Comparison of ENCODE assay signal across 23 cellular contexts in the genomic region with DNA sequence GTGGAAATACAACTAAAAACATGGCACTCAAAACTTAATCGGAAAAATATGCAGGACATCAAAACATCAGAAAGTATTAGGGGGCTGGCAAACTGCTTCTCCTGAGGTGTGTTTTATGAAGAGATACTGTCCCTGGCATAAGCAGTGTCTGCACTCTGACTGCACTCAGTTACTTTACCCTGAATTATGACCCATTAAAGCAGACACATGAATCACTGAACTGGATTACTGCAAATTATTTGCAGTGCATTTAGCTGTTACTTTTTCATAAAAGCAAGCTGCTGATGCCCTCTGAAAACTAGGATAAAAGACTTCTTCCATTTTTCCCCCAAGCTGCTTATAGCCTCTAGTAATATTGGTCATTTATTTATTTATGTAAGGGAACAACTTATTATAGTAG.
"Had no signal": no experiment of that assay in that cellular context is flagged by ENCODE, and none has a peak within 500 bp of the region (broad histone marks: within the 10 kb centered on the region; RNA-seq: fewer than 3 reads in every experiment).

No MANE protein-coding gene starts in this region.

- H3K27ac Mint-ChIP-seq: activated CD4-positive, alpha-beta T cell treated with anti-CD3 and anti-CD28 coated beads for 36 hours; activated naive CD8-positive, alpha-beta T cell treated with anti-CD3 and anti-CD28 coated beads for 36 hours; activated T-cell treated with anti-CD3 and anti-CD28 coated beads, Interleukin-2, amount 50 U/mL, for 24 hours; activated T-helper 17 cell treated with anti-CD3 and anti-CD28 coated beads, Interleukin-2, amount 50 U/mL, for 72 hours; immature natural killer cell; naive thymus-derived CD4-positive, alpha-beta T cell; stimulated activated naive B cell treated with anti-CD40 and anti-IgM and Interleukin-4, amounts not matched to agents 10 μg/mL and 1 μg/mL and 100 μg/mL, for 72 hours; WTC11 had no signal

- H3K27ac ChIP-seq: esophagus muscularis mucosa, hepatocyte, left ventricle myocardium inferior, sigmoid colon, transverse colon had no signal

- ATAC-seq: activated CD4-positive, alpha-beta T cell treated with anti-CD3 and anti-CD28 coated beads for 36 hours; activated T-helper 17 cell treated with anti-CD3 and anti-CD28 coated beads, Interleukin-2, amount 50 U/mL, for 72 hours; naive thymus-derived CD4-positive, alpha-beta T cell; stimulated activated naive B cell treated with anti-CD40 and anti-IgM and Interleukin-4, amounts not matched to agents 10 μg/mL and 1 μg/mL and 100 μg/mL, for 72 hours; WTC11 had no signal

- DNase-seq: activated CD4-positive, alpha-beta T cell treated with anti-CD3 and anti-CD28 coated beads for 36 hours; activated CD4-positive, alpha-beta T cell treated with anti-CD3 and anti-CD28 coated beads, Interleukin-2, amount 50 U/mL, for 4 hours; activated CD8-positive, alpha-beta memory T cell treated with anti-CD3 and anti-CD28 coated beads for 24 hours; activated CD8-positive, alpha-beta memory T cell treated with anti-CD3 and anti-CD28 coated beads, Interleukin-2, amount 50 U/mL, for 4 hours; activated naive CD4-positive, alpha-beta T cell; activated naive CD8-positive, alpha-beta T cell treated with anti-CD3 and anti-CD28 coated beads for 36 hours; activated T-cell treated with anti-CD3 and anti-CD28 coated beads, Interleukin-2, amount 50 U/mL, for 24 hours; central memory CD4-positive, alpha-beta T cell; dermis blood vessel endothelial cell; effector CD8-positive, alpha-beta T cell; glutamatergic neuron; immature natural killer cell; kidney glomerular epithelial cell; left ventricle myocardium inferior; naive thymus-derived CD4-positive, alpha-beta T cell; sigmoid colon; stimulated activated CD4-positive, alpha-beta T cell treated with anti-CD3 and anti-CD28 coated beads, Interleukin-15, amount 100 ng/mL, for 24 hours; stimulated activated naive B cell treated with anti-CD40 and anti-IgM and Interleukin-4, amounts not matched to agents 10 μg/mL and 1 μg/mL and 100 μg/mL, for 72 hours; transverse colon had no signal

- H3K9me3 Mint-ChIP-seq: activated naive CD8-positive, alpha-beta T cell treated with anti-CD3 and anti-CD28 coated beads for 36 hours; activated T-cell treated with anti-CD3 and anti-CD28 coated beads, Interleukin-2, amount 50 U/mL, for 24 hours; activated T-helper 17 cell treated with anti-CD3 and anti-CD28 coated beads, Interleukin-2, amount 50 U/mL, for 72 hours; immature natural killer cell; stimulated activated naive B cell treated with anti-CD40 and anti-IgM and Interleukin-4, amounts not matched to agents 10 μg/mL and 1 μg/mL and 100 μg/mL, for 72 hours; WTC11 had no signal

- H3K4me1 Mint-ChIP-seq: activated CD4-positive, alpha-beta T cell treated with anti-CD3 and anti-CD28 coated beads for 36 hours; activated naive CD8-positive, alpha-beta T cell treated with anti-CD3 and anti-CD28 coated beads for 36 hours; activated T-helper 17 cell treated with anti-CD3 and anti-CD28 coated beads, Interleukin-2, amount 50 U/mL, for 72 hours; immature natural killer cell; stimulated activated naive B cell treated with anti-CD40 and anti-IgM and Interleukin-4, amounts not matched to agents 10 μg/mL and 1 μg/mL and 100 μg/mL, for 72 hours; WTC11 had no signal

- H3K27me3 Mint-ChIP-seq: activated CD4-positive, alpha-beta T cell treated with anti-CD3 and anti-CD28 coated beads for 36 hours; activated naive CD8-positive, alpha-beta T cell treated with anti-CD3 and anti-CD28 coated beads for 36 hours; activated T-cell treated with anti-CD3 and anti-CD28 coated beads, Interleukin-2, amount 50 U/mL, for 24 hours; activated T-helper 17 cell treated with anti-CD3 and anti-CD28 coated beads, Interleukin-2, amount 50 U/mL, for 72 hours; naive thymus-derived CD4-positive, alpha-beta T cell; stimulated activated naive B cell treated with anti-CD40 and anti-IgM and Interleukin-4, amounts not matched to agents 10 μg/mL and 1 μg/mL and 100 μg/mL, for 72 hours had no signal

- H3K4me3 Mint-ChIP-seq: activated CD4-positive, alpha-beta T cell treated with anti-CD3 and anti-CD28 coated beads for 36 hours; activated naive CD8-positive, alpha-beta T cell treated with anti-CD3 and anti-CD28 coated beads for 36 hours; activated T-cell treated with anti-CD3 and anti-CD28 coated beads, Interleukin-2, amount 50 U/mL, for 24 hours; activated T-helper 17 cell treated with anti-CD3 and anti-CD28 coated beads, Interleukin-2, amount 50 U/mL, for 72 hours; immature natural killer cell; naive thymus-derived CD4-positive, alpha-beta T cell; stimulated activated naive B cell treated with anti-CD40 and anti-IgM and Interleukin-4, amounts not matched to agents 10 μg/mL and 1 μg/mL and 100 μg/mL, for 72 hours; WTC11 had no signal

- H3K9me3 ChIP-seq: esophagus muscularis mucosa, left ventricle myocardium inferior, sigmoid colon, transverse colon had no signal
